Comparison of ENCODE assay signal across 31 cellular contexts in the genomic region with DNA sequence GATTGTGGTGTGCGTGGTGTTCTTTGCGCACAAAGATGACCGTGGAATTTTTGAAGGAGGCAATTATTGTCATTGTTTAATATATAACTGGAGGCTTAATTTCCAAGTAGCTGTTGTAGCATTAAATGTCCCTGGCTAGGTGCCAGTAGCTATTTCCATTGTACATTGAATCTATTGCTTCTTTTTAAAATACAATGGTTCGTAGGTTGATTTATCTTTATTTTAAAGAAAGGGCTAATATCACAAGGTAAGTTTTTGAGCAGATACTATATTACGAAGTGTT.
DNase-seq lines count a peak whose midpoint lies in the region; FAIRE-seq and TF ChIP-seq lines count a peak whose summit lies in the region.
"Had no signal": no experiment of that assay in that cellular context is flagged by ENCODE, and none has a peak within 500 bp of the region (broad histone marks: within the 10 kb centered on the region; RNA-seq: fewer than 3 reads in every experiment).

No MANE protein-coding gene starts in this region.

- no peak overlapping the region for H3K56ac ChIP-seq in H9 (ENCODE audit: insufficient read length, low read depth, low read length)

- H4K5ac ChIP-seq in H9 (ENCODE audit: insufficient read length, low read depth, low read length), result no peak overlapping the region

- no peak overlapping the region for H2BK15ac ChIP-seq in H9 (ENCODE audit: low read depth, low read length)

- no peaks in the 10 kb centered on the region for H3K9me3 ChIP-seq in H9 (ENCODE audit: control insufficient read depth, low read depth, low read length)
- H3K9me3 ChIP-seq: esophagus squamous epithelium had no signal

- H3K9ac ChIP-seq in H9 (ENCODE audit: extremely low read depth, insufficient read length, low read length), result no peak overlapping the region

- no peak overlapping the region for H3K14ac ChIP-seq in H9 (ENCODE audit: insufficient read depth, low read length)

- no peaks in the 10 kb centered on the region for H3K23me2 ChIP-seq in H9 (ENCODE audit: insufficient read length, low read depth, low read length, poor library complexity, severe bottlenecking)

- no peak overlapping the region for H3K4ac ChIP-seq in H9 (ENCODE audit: low read depth, low read length)

- H3K27ac Mint-ChIP-seq in H9, result no peak overlapping the region
- H3K27ac Mint-ChIP-seq: activated CD8-positive, alpha-beta memory T cell treated with anti-CD3 and anti-CD28 coated beads, Interleukin-2, amount 10 ng/mL, durations not matched to agents 7 days and 5 days; CD14-positive monocyte; memory B cell; stimulated activated naive B cell treated with anti-CD40 and anti-IgM and Interleukin-4, amounts not matched to agents 10 μg/mL and 1 μg/mL and 100 μg/mL, for 72 hours; T-cell had no signal

- no peak overlapping the region for H2BK120ac ChIP-seq in H9 (ENCODE audit: low read depth, low read length, poor library complexity, severe bottlenecking)

- no peak overlapping the region for H2BK5ac ChIP-seq in H9 (ENCODE audit: insufficient read length, low read length)

- no peak for FAIRE-seq in GM12892 (lab: Jason Lieb, UNC)
- FAIRE-seq: A204.1, endometrium, frontal cortex had no signal

- H4K91ac ChIP-seq in H9 (ENCODE audit: insufficient read length, low read depth, low read length), result no peak overlapping the region

- H2BK12ac ChIP-seq in H9 (ENCODE audit: insufficient read length, low read depth, low read length), result no peak overlapping the region

- no peaks in the 10 kb centered on the region for H3K4me1 ChIP-seq in H9 (ENCODE audit: insufficient read depth, low read length)

- TF ChIP-seq CTCF in 22Rv1 (IDR thresholded peaks at IDR 0.05) (no peak), VCaP (conservative IDR thresholded peaks at IDR 0.05) (no peak), H9 (conservative IDR thresholded peaks at IDR 0.05) (no peak)

- no peaks in the 10 kb centered on the region for H3K79me1 ChIP-seq in H9 (ENCODE audit: insufficient read depth, low read depth, low read length, poor library complexity, severe bottlenecking)

- H2AK5ac ChIP-seq in H9 (ENCODE audit: insufficient read length, low read length), result no peak overlapping the region

- H3K4me1 Mint-ChIP-seq in H9, result peaks cover 18 to 20% of the 10 kb centered on the region in 2 experiments

- H3K27me3 Mint-ChIP-seq in H9 (ENCODE audit: low read depth), result no peaks in the 10 kb centered on the region
- H3K27me3 Mint-ChIP-seq: activated CD8-positive, alpha-beta memory T cell treated with anti-CD3 and anti-CD28 coated beads, Interleukin-2, amount 10 ng/mL, durations not matched to agents 7 days and 5 days; memory B cell; stimulated activated naive B cell treated with anti-CD40 and anti-IgM and Interleukin-4, amounts not matched to agents 10 μg/mL and 1 μg/mL and 100 μg/mL, for 72 hours; T-cell; type B pancreatic cell had no signal

- DNase-seq in NCI-H1417 (lab: John Stamatoyannopoulos, UW) (peak in 2 of 3 experiments; percentile 53 to 85), NCI-H1417 treated with DMSO at 0.1 percent for 48 hours (lab: John Stamatoyannopoulos, UW) (no peak), kidney tubule cell (ENCODE audit: low spot score) (peak; percentile 37), H9 (no peak), GM12892 (ENCODE audit: insufficient read length) (no peak), HPDE6-E6E7 (ENCODE audit: extremely low spot score) (no peak)
- DNase-seq: activated CD4-positive, alpha-beta T cell treated with anti-CD3 and anti-CD28 coated beads, Interleukin-2, amount 50 U/mL, for 4 hours; activated CD8-positive, alpha-beta memory T cell treated with anti-CD3 and anti-CD28 coated beads, Interleukin-2, amount 10 ng/mL, durations not matched to agents 7 days and 5 days; activated gamma-delta T cell treated with Interleukin-2 at 50 U/mL for 16 hours; activated T-cell treated with anti-CD3 and anti-CD28 coated beads, Interleukin-2, amount 50 U/mL, for 4 hours; central memory CD4-positive, alpha-beta T cell; DMS79 treated with DMSO at 0.1 percent for 48 hours; dorsolateral prefrontal cortex; esophagus squamous epithelium; GF-D8; IMR-90; NCI-H446 treated with DMSO at 0.1 percent for 48 hours; nephron progenitor cell; stimulated activated naive B cell treated with anti-CD40 and anti-IgM and Interleukin-4, amounts not matched to agents 10 μg/mL and 1 μg/mL and 100 μg/mL, for 72 hours; substantia nigra; T-cell had no signal

- no peak overlapping the region for H2AFZ ChIP-seq in H9 (ENCODE audit: low read length)
- H2AFZ ChIP-seq: GM23338 had no signal

- H3K18ac ChIP-seq in H9 (ENCODE audit: insufficient read length, low read depth, low read length), result no peak overlapping the region

- no peaks in the 10 kb centered on the region for H3K27me3 ChIP-seq in H9 (ENCODE audit: insufficient read depth, low read length)
- H3K27me3 ChIP-seq: dorsolateral prefrontal cortex, esophagus squamous epithelium had no signal

- H3K4me2 ChIP-seq in H9 (ENCODE audit: insufficient read depth, insufficient read length, low read length), result no peak overlapping the region
- H3K4me2 ChIP-seq: GM23338 had no signal

- H3K4me3 Mint-ChIP-seq in H9, result no peak overlapping the region
- H3K4me3 Mint-ChIP-seq: activated CD8-positive, alpha-beta memory T cell treated with anti-CD3 and anti-CD28 coated beads, Interleukin-2, amount 10 ng/mL, durations not matched to agents 7 days and 5 days; activated T-cell treated with anti-CD3 and anti-CD28 coated beads, Interleukin-2, amount 50 U/mL, for 4 hours; CD14-positive monocyte; GM23338; memory B cell; nephron progenitor cell; stimulated activated naive B cell treated with anti-CD40 and anti-IgM and Interleukin-4, amounts not matched to agents 10 μg/mL and 1 μg/mL and 100 μg/mL, for 72 hours had no signal

- no peak overlapping the region for H2BK20ac ChIP-seq in H9 (ENCODE audit: low read depth, low read length, poor library complexity, severe bottlenecking)

- no peak overlapping the region for H4K8ac ChIP-seq in H9 (replicated peaks; ENCODE audit: insufficient read length, low read depth, low read length)

- WGBS in H9 (ENCODE audit: extremely low coverage, insufficient read length, low lambda C conversion rate), result no CpG with 5 or more reads among the region's 5 CpGs

- no peak for TF ChIP-seq POLR2A in GM12892 (IDR thresholded peaks at IDR 0.05; ENCODE audit: low read depth, low read length)

- no peak overlapping the region for H3T11ph ChIP-seq in H9 (ENCODE audit: low read length)

- no peaks in the 10 kb centered on the region for H3K9me3 Mint-ChIP-seq in H9
- H3K9me3 Mint-ChIP-seq: activated T-cell treated with anti-CD3 and anti-CD28 coated beads, Interleukin-2, amount 50 U/mL, for 4 hours; CD14-positive monocyte; GM23338; stimulated activated naive B cell treated with anti-CD40 and anti-IgM and Interleukin-4, amounts not matched to agents 10 μg/mL and 1 μg/mL and 100 μg/mL, for 72 hours; T-cell had no signal

- no peak overlapping the region for H3K23ac ChIP-seq in H9 (ENCODE audit: insufficient read length, low read depth, low read length)

- no peaks in the 10 kb centered on the region; a peak in 1 of 7 replicates for H3K36me3 Mint-ChIP-seq in H9 (ENCODE audit: insufficient read depth in 1 of 3, low read depth in 3 of 3)

- 0 out of 2 replicates have a peak, but pooled peaks cover 2% of the 10 kb centered on the region for H3K79me2 ChIP-seq in H9 (ENCODE audit: insufficient read depth, low read length)

- H3K27ac ChIP-seq in 22Rv1, result 0 out of 2 replicates have a peak overlapping the region, but pooled peaks have one; percentile 12
- peak overlapping the region; percentile 77 for H3K27ac ChIP-seq in VCaP
- no peak overlapping the region for H3K27ac ChIP-seq in H9 (ENCODE audit: insufficient read length, low read depth, low read length)
- H3K27ac ChIP-seq: dorsolateral prefrontal cortex, esophagus squamous epithelium, RWPE1 had no signal

- no peaks in the 10 kb centered on the region for H4K20me1 ChIP-seq in H9 (ENCODE audit: control insufficient read depth, insufficient read depth, insufficient read length)

Comparison
In these comparisons a context has a peak if more than half of its experiments do, and no peak if none do; other contexts are left out.
1. DNase-seq: peak in NCI-H1417 (2 of 3) and kidney tubule cell (single experiment); none in NCI-H1417 treated with DMSO at 0.1 percent for 48 hours (single experiment), H9 (single experiment), GM12892 (single experiment) and HPDE6-E6E7 (single experiment).